Comparison of ENCODE assay signal across 9 cellular contexts in genomic region chr3:192825657-192826200, GRCh38.
A peak's percentile ranks its signal among the peaks of the same experiment; 100 is the strongest.
DNase-seq lines count a peak whose midpoint lies in the region; ATAC-seq and TF ChIP-seq lines count a peak whose summit lies in the region.
"Had no signal": no experiment of that assay in that cellular context is flagged by ENCODE, and none has a peak within 500 bp of the region (broad histone marks: within the 10 kb centered on the region; RNA-seq: fewer than 3 reads in every experiment).

No MANE protein-coding gene starts in this region.

- no peak overlapping the region for H3K4me3 ChIP-seq in fibroblast of the aortic adventitia (ENCODE audit: low read depth, low read length)
- no peak overlapping the region for H3K4me3 ChIP-seq in coronary artery
- H3K4me3 ChIP-seq: SJSA1 had no signal

- DNase-seq in Daoy (ENCODE audit: low read depth) (peak; percentile 52), NCI-H774 (lab: John Stamatoyannopoulos, UW) (peak; percentile 97), fibroblast of the aortic adventitia (ENCODE audit: low read depth) (peak; percentile 55), coronary artery (ENCODE audit: low spot score) (no peak), posterior vena cava (ENCODE audit: low spot score) (no peak), midbrain (lab: John Stamatoyannopoulos, UW) (no peak), D341Med (ENCODE audit: low spot score) (no peak)

- ATAC-seq in HG03159 (IDR thresholded peaks at IDR 0.05; ENCODE audit: unreplicated experiment), result peak; percentile 50

- no peak overlapping the region for H3K27ac ChIP-seq in coronary artery
- H3K27ac ChIP-seq: SJSA1 had no signal

- intact Hi-C loops in posterior vena cava (cut with DNase I), result loop anchor here in 1 of 2 donors (10.0 kb wide), 1 partner anchor 89 kb away; the partner anchor contains the start of gene MB21D2

- TF ChIP-seq CTCF in fibroblast of the aortic adventitia (IDR thresholded peaks at IDR 0.05; ENCODE audit: insufficient read depth, low read length) (no peak), coronary artery (IDR thresholded peaks at IDR 0.05) (no peak)

Comparison
In these comparisons a context has a peak if more than half of its experiments do, and no peak if none do; other contexts are left out.
1. DNase-seq: peak in Daoy (single experiment), NCI-H774 (single experiment) and fibroblast of the aortic adventitia (single experiment); none in coronary artery (single experiment), posterior vena cava (single experiment), midbrain (single experiment) and D341Med (single experiment).